Comparison of ENCODE assay signal across 8 cellular contexts in genomic region chr6:27894839-27895762, GRCh38. TPM values are rescaled to one million over a fixed set of nuclear protein-coding genes. Genes with fewer than 3 reads are reported as not detected.
A peak's percentile ranks its signal among the peaks of the same experiment; 100 is the strongest.
DNase-seq lines count a peak whose midpoint lies in the region; ATAC-seq and TF ChIP-seq lines count a peak whose summit lies in the region.

No MANE protein-coding gene starts in this region.

- no peaks in the 10 kb centered on the region for H3K9me3 ChIP-seq in WERI-Rb-1 (ENCODE audit: severe bottlenecking)
- H3K9me3 ChIP-seq in colonic mucosa = no peaks in the 10 kb centered on the region

- H3K27ac Mint-ChIP-seq in GM23338 = no peak overlapping the region

- no peaks in the 10 kb centered on the region for H3K36me3 ChIP-seq in GM23338 (ENCODE audit: insufficient read depth)
- H3K36me3 ChIP-seq in WERI-Rb-1 = peaks cover 60% of the 10 kb centered on the region
- H3K36me3 ChIP-seq in colonic mucosa = no peaks in the 10 kb centered on the region

- no peaks in the 10 kb centered on the region for H4K20me1 ChIP-seq in GM23338 (replicated peaks; ENCODE audit: insufficient read depth)

- intact Hi-C loops in colonic mucosa (cut with DNase I) = loop anchor here (5.0 to 10.0 kb wide), 3 partner anchors 98 to 380 kb away; no protein-coding TSS in a partner anchor

- H3K4me3 ChIP-seq in GM23338 = peak overlapping the region; percentile 82
- H3K4me3 ChIP-seq in WERI-Rb-1 (ENCODE audit: low read depth, low read length) = peak overlapping the region; percentile 83
- peak overlapping the region; percentile 59 for H3K4me3 ChIP-seq in colonic mucosa

- H3K9ac ChIP-seq in colonic mucosa (ENCODE audit: low read depth in 2 of 2, low read length in 2 of 2) = peak overlapping the region; percentile 67 to 90

- no peak overlapping the region for H3K4me3 Mint-ChIP-seq in GM23338

- H3K9me3 Mint-ChIP-seq in GM23338 = peaks cover 9% of the 10 kb centered on the region

- H3F3A ChIP-seq in GM23338 (replicated peaks; ENCODE audit: low read depth) = peaks cover 7% of the 10 kb centered on the region; the same call in 1 of the 2 replicates

- peaks cover 32% of the 10 kb centered on the region for H3K27me3 Mint-ChIP-seq in GM23338 (ENCODE audit: insufficient read depth, low read depth, poor library complexity)

- H2AFZ ChIP-seq in GM23338 = no peak overlapping the region

- ATAC-seq in GM23338 = peak; percentile 7
- ATAC-seq in GM21723 (IDR thresholded peaks at IDR 0.05; ENCODE audit: unreplicated experiment) = no peak

- DNase-seq in Ammon's horn (ENCODE audit: low spot score) (peak; percentile 92), GM23338 (ENCODE audit: low spot score) (peak; percentile 89), NCI-H2196 (lab: John Stamatoyannopoulos, UW; ENCODE audit: unreplicated experiment) (peak; percentile 80), WERI-Rb-1 (peak; percentile 81), colonic mucosa (peak; percentile 74), kidney glomerular epithelial cell (lab: John Stamatoyannopoulos, UW) (peak; percentile 76)
- peak; percentile 66 for DNase-seq in stimulated activated CD4-positive, alpha-beta T cell treated with anti-CD3 and anti-CD28 coated beads, Interleukin-15, amount 100 ng/mL, for 24 hours

- H3K27me3 ChIP-seq in GM23338 (ENCODE audit: insufficient read depth) = no peaks in the 10 kb centered on the region
- no peaks in the 10 kb centered on the region for H3K27me3 ChIP-seq in WERI-Rb-1 (ENCODE audit: insufficient read depth, low read depth, severe bottlenecking)
- no peaks in the 10 kb centered on the region for H3K27me3 ChIP-seq in colonic mucosa

- H3K4me1 ChIP-seq in GM23338 (ENCODE audit: insufficient read depth) = peaks cover 18% of the 10 kb centered on the region; the same call in 1 of the 2 replicates
- H3K4me1 ChIP-seq in colonic mucosa = no peaks in the 10 kb centered on the region

- peak; percentile 82 to 92 for TF ChIP-seq CTCF in GM23338 (conservative IDR thresholded peaks at IDR 0.05; ENCODE audit: low read depth in 2 of 2)
- TF ChIP-seq CTCF in WERI-Rb-1 (IDR thresholded peaks at IDR 0.05; ENCODE audit: low read depth, low read length) = peak; percentile 92
- peak; percentile 62 for TF ChIP-seq CTCF in colonic mucosa (IDR thresholded peaks at IDR 0.05)

- H3K9me2 ChIP-seq in GM23338 (ENCODE audit: insufficient read depth) = no peaks in the 10 kb centered on the region

- H3K36me3 Mint-ChIP-seq in GM23338 (ENCODE audit: low read depth) = peaks cover 9% of the 10 kb centered on the region; the same call in 2 of the 3 replicates

- H3K4me1 Mint-ChIP-seq in GM23338 = peaks cover 32% of the 10 kb centered on the region; the same call in 2 of the 3 replicates

- H3K79me2 ChIP-seq in GM23338 (replicated peaks; ENCODE audit: insufficient read depth) = peaks cover 52% of the 10 kb centered on the region

- H3K27ac ChIP-seq in GM23338 (ENCODE audit: low read depth) (peak overlapping the region; percentile 98), WERI-Rb-1 (peak overlapping the region; percentile 97), colonic mucosa (peak overlapping the region; percentile 89)

- peak overlapping the region; percentile 84 for H3K4me2 ChIP-seq in GM23338

TF ChIP-seq in GM23338, 12 proteins besides CTCF, POLR2A, EP300 and RAD21:
- no peak for TF ChIP-seq EZH2phosphoT487 (IDR thresholded peaks at IDR 0.05; ENCODE audit: unreplicated experiment)
- TF ChIP-seq CREB1 (CRISPR knock-in tag; IDR thresholded peaks at IDR 0.05; ENCODE audit: low read depth) = peak; percentile 82
- no peak for TF ChIP-seq ETS1 (IDR thresholded peaks at IDR 0.05)

RNA-seq across cellular contexts. Expression of gene OR2B2, which starts 17.1 kb away (rescaled TPM):
- 0.38 TPM in 1 of 2 replicates, not detected in the other for total RNA-seq in GM23338 (2014; rRNA removed; shearing (Covaris generic))
- not detected in 2 replicates for polyA plus RNA-seq in GM23338 (2016; fragmentation: Nextera tagmentation; extraction: Ambion mirVana)
- total RNA-seq in colonic mucosa = not detected
